ENCODE assay signal across 8 cellular contexts in genomic region chr6:54267798-54268197, GRCh38. TPM values are rescaled to one million over a fixed set of nuclear protein-coding genes. Genes with fewer than 3 reads are reported as not detected.
DNase-seq lines count a peak whose midpoint lies in the region; TF ChIP-seq lines count a peak whose summit lies in the region.

No MANE protein-coding gene starts in this region.

- WGBS in adrenal gland, 4 donors = 46 to 51% (median 47%) methylated on average over 2 of the region's 2 CpGs

- H3K9me3 Mint-ChIP-seq in activated naive CD4-positive, alpha-beta T cell treated with anti-CD3 and anti-CD28 coated beads for 36 hours = peaks cover 2% of the 10 kb centered on the region

- no peaks in the 10 kb centered on the region for H3K4me1 Mint-ChIP-seq in activated naive CD4-positive, alpha-beta T cell treated with anti-CD3 and anti-CD28 coated beads for 36 hours (ENCODE audit: low read depth)

- TF ChIP-seq CTCF in adrenal gland (IDR thresholded peaks at IDR 0.05) = peak; percentile 27 to 65 (median 52)

- no peaks in the 10 kb centered on the region for H3K36me3 ChIP-seq in adrenal gland (replicated peaks in 1 of 2)

- H3K4me3 ChIP-seq in adrenal gland = no peak overlapping the region

- H3K27ac ChIP-seq in adrenal gland = no peak overlapping the region

- DNase-seq in NCI-H2196 (lab: John Stamatoyannopoulos, UW; ENCODE audit: unreplicated experiment) (peak; percentile 6), NCI-H2196 treated with DMSO at 0.1 percent for 48 hours (lab: John Stamatoyannopoulos, UW; ENCODE audit: unreplicated experiment) (no peak), LoVo (ENCODE audit: low spot score) (peak; percentile 44), adrenal gland (peak; percentile 24 to 73 (median 30)), medulla oblongata (ENCODE audit: extremely low spot score) (peak; percentile 31)
- DNase-seq in activated naive CD4-positive, alpha-beta T cell treated with anti-CD3 and anti-CD28 coated beads for 36 hours = no peak
- DNase-seq in activated CD4-positive, alpha-beta T cell treated with anti-CD3 and anti-CD28 coated beads for 1 hour = no peak
- DNase-seq in stimulated activated CD4-positive, alpha-beta T cell treated with anti-CD3 and anti-CD28 coated beads, Interleukin-2, amount 100 ng/mL, for 24 hours = no peak

- no peak for TF ChIP-seq POLR2A in adrenal gland (IDR thresholded peaks at IDR 0.05)

- no peaks in the 10 kb centered on the region for H3K27me3 ChIP-seq in adrenal gland

- intact Hi-C loops in adrenal gland (cut with DNase I) = loop anchor here in 1 of 2 donors (10.0 kb wide), 1 partner anchor 283 kb away; no protein-coding TSS in a partner anchor
- intact Hi-C loops in activated naive CD4-positive, alpha-beta T cell treated with anti-CD3 and anti-CD28 coated beads for 36 hours (cut with micrococcal nuclease) = loop anchor here (10.0 kb wide), 1 partner anchor 283 kb away; no protein-coding TSS in a partner anchor

- no peaks in the 10 kb centered on the region for H3K9me3 ChIP-seq in adrenal gland (replicated peaks in 1 of 3)

- no peak overlapping the region for H3K4me3 Mint-ChIP-seq in activated naive CD4-positive, alpha-beta T cell treated with anti-CD3 and anti-CD28 coated beads for 36 hours

- no peak overlapping the region for H3K27ac Mint-ChIP-seq in activated naive CD4-positive, alpha-beta T cell treated with anti-CD3 and anti-CD28 coated beads for 36 hours

- no peaks in the 10 kb centered on the region for H3K36me3 Mint-ChIP-seq in activated naive CD4-positive, alpha-beta T cell treated with anti-CD3 and anti-CD28 coated beads for 36 hours (ENCODE audit: low read depth)

- CTCF ChIA-PET in activated naive CD4-positive, alpha-beta T cell treated with anti-CD3 and anti-CD28 coated beads for 36 hours (lab: Charles Lee) = no interaction called here

- H3K4me1 ChIP-seq in adrenal gland (replicated peaks in 1 of 2) = no peaks in the 10 kb centered on the region

- peaks cover 4% of the 10 kb centered on the region for H3K27me3 Mint-ChIP-seq in activated naive CD4-positive, alpha-beta T cell treated with anti-CD3 and anti-CD28 coated beads for 36 hours (ENCODE audit: low read depth)

RNA-seq across cellular contexts. Expression of gene TINAG, which starts 40.4 kb away (rescaled TPM):
- total RNA-seq in adrenal gland = not detected
- polyA plus RNA-seq in adrenal gland = not detected
- total RNA-seq in activated naive CD4-positive, alpha-beta T cell treated with anti-CD3 and anti-CD28 coated beads for 36 hours = not detected

Comparison
In these comparisons a context has a peak if more than half of its experiments do, and no peak if none do; other contexts are left out.
1. DNase-seq: peak in NCI-H2196 (single experiment), LoVo (single experiment), adrenal gland (7 of 7) and medulla oblongata (single experiment); none in NCI-H2196 treated with DMSO at 0.1 percent for 48 hours (single experiment), activated naive CD4-positive, alpha-beta T cell treated with anti-CD3 and anti-CD28 coated beads for 36 hours (single experiment), activated CD4-positive, alpha-beta T cell treated with anti-CD3 and anti-CD28 coated beads for 1 hour (single experiment) and stimulated activated CD4-positive, alpha-beta T cell treated with anti-CD3 and anti-CD28 coated beads, Interleukin-2, amount 100 ng/mL, for 24 hours (0 of 2).